Comparison of ENCODE assay signal across 19 cellular contexts in the genomic region with DNA sequence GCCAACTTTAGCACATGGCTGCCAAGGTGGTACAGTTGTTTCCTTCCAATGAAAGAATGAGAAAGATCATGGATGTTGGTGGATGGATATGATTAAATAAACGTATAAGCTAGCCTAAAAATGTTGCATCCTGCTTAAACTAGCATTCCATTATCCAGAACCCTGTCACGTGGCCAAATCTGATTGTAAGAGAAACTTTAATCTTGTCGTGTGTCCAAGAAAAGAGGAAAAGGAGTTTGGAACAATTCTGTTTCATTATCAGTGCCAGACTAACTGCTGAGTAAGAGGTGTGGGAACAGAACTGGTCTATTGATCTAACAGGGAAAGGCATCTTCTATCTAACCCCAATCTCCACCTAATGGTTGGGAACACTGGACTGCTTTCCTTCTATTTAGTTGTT.
"Had no signal": no experiment of that assay in that cellular context is flagged by ENCODE, and none has a peak within 500 bp of the region (broad histone marks: within the 10 kb centered on the region; RNA-seq: fewer than 3 reads in every experiment).

No MANE protein-coding gene starts in this region.

- DNase-seq: effector memory CD8-positive, alpha-beta T cell; esophagus squamous epithelium; heart left ventricle; hippocampal formation; left colon; left ventricle myocardium superior; mesenchymal stem cell; naive B cell; nephron progenitor cell; psoas muscle; retina; right lobe of liver; stimulated activated CD4-positive, alpha-beta T cell treated with anti-CD3 and anti-CD28 coated beads, Interleukin-1b, Interleukin-23, amount 100 ng/mL, for 48 hours; stimulated activated CD4-positive, alpha-beta T cell treated with anti-CD3 and anti-CD28 coated beads, Interleukin-4, amount 100 ng/mL, for 24 hours; tibial artery; upper lobe of right lung had no signal

- H3K9me3 ChIP-seq: esophagus squamous epithelium, heart left ventricle, psoas muscle, right lobe of liver, tibial artery, upper lobe of right lung, vagina had no signal

- H3K9ac ChIP-seq: parathyroid adenoma had no signal

- H3K27me3 ChIP-seq: esophagus squamous epithelium, heart left ventricle, right lobe of liver, tibial artery, upper lobe of right lung, vagina had no signal

- H3K79me2 ChIP-seq: parathyroid adenoma had no signal

- H3K27ac ChIP-seq: esophagus squamous epithelium, heart left ventricle, parathyroid adenoma, psoas muscle, right lobe of liver, tibial artery, upper lobe of right lung, vagina had no signal

- H3K36me3 ChIP-seq: esophagus squamous epithelium, heart left ventricle, right lobe of liver, tibial artery, upper lobe of right lung, vagina had no signal

- H3K4me3 ChIP-seq: esophagus squamous epithelium, heart left ventricle, lung, psoas muscle, right lobe of liver, tibial artery, upper lobe of right lung, vagina had no signal

- H3K4me1 ChIP-seq: heart left ventricle, parathyroid adenoma, psoas muscle, right lobe of liver, tibial artery, upper lobe of right lung, vagina had no signal
